Comparison of ENCODE assay signal across 1 cellular context in genomic region chr5:177490992-177491391, GRCh38.
TF ChIP-seq lines count a peak whose summit lies in the region.

No MANE protein-coding gene starts in this region.

TF ChIP-seq in WTC11, 78 proteins besides CTCF, POLR2A, EP300 and RAD21 (continued from another document):
- no peak for TF ChIP-seq STAT6 (CRISPR knock-in tag; conservative IDR thresholded peaks at IDR 0.05; ENCODE audit: low read depth)
- TF ChIP-seq ZNF121 (CRISPR knock-in tag; IDR thresholded peaks at IDR 0.05) = no peak
- TF ChIP-seq PREB (CRISPR knock-in tag; IDR thresholded peaks at IDR 0.05; ENCODE audit: borderline replicate concordance) = no peak
- TF ChIP-seq NFYB (CRISPR knock-in tag; conservative IDR thresholded peaks at IDR 0.05; ENCODE audit: low read depth) = no peak
- TF ChIP-seq JAZF1 (CRISPR knock-in tag; IDR thresholded peaks at IDR 0.05) = no peak
- no peak for TF ChIP-seq NFATC4 (CRISPR knock-in tag; IDR thresholded peaks at IDR 0.05)
- TF ChIP-seq, protein P1, sequence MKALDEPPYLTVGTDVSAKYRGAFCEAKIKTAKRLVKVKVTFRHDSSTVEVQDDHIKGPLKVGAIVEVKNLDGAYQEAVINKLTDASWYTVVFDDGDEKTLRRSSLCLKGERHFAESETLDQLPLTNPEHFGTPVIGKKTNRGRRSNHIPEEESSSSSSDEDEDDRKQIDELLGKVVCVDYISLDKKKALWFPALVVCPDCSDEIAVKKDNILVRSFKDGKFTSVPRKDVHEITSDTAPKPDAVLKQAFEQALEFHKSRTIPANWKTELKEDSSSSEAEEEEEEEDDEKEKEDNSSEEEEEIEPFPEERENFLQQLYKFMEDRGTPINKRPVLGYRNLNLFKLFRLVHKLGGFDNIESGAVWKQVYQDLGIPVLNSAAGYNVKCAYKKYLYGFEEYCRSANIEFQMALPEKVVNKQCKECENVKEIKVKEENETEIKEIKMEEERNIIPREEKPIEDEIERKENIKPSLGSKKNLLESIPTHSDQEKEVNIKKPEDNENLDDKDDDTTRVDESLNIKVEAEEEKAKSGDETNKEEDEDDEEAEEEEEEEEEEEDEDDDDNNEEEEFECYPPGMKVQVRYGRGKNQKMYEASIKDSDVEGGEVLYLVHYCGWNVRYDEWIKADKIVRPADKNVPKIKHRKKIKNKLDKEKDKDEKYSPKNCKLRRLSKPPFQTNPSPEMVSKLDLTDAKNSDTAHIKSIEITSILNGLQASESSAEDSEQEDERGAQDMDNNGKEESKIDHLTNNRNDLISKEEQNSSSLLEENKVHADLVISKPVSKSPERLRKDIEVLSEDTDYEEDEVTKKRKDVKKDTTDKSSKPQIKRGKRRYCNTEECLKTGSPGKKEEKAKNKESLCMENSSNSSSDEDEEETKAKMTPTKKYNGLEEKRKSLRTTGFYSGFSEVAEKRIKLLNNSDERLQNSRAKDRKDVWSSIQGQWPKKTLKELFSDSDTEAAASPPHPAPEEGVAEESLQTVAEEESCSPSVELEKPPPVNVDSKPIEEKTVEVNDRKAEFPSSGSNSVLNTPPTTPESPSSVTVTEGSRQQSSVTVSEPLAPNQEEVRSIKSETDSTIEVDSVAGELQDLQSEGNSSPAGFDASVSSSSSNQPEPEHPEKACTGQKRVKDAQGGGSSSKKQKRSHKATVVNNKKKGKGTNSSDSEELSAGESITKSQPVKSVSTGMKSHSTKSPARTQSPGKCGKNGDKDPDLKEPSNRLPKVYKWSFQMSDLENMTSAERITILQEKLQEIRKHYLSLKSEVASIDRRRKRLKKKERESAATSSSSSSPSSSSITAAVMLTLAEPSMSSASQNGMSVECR (CRISPR knock-in tag; IDR thresholded peaks at IDR 0.05; ENCODE audit: borderline replicate concordance) = no peak
- TF ChIP-seq KAT7 (CRISPR knock-in tag; IDR thresholded peaks at IDR 0.05; ENCODE audit: borderline replicate concordance) = no peak
- TF ChIP-seq ZNF232 (CRISPR knock-in tag; IDR thresholded peaks at IDR 0.05) = no peak
- TF ChIP-seq FOXK1 (CRISPR knock-in tag; IDR thresholded peaks at IDR 0.05) = no peak
- no peak for TF ChIP-seq NR2C2 (CRISPR knock-in tag; IDR thresholded peaks at IDR 0.05)
- TF ChIP-seq ZSCAN18 (CRISPR knock-in tag; IDR thresholded peaks at IDR 0.05) = no peak
- TF ChIP-seq ZBTB43 (CRISPR knock-in tag; IDR thresholded peaks at IDR 0.05) = no peak
